ENCODE assay signal across 8 cellular contexts in the genomic region with DNA sequence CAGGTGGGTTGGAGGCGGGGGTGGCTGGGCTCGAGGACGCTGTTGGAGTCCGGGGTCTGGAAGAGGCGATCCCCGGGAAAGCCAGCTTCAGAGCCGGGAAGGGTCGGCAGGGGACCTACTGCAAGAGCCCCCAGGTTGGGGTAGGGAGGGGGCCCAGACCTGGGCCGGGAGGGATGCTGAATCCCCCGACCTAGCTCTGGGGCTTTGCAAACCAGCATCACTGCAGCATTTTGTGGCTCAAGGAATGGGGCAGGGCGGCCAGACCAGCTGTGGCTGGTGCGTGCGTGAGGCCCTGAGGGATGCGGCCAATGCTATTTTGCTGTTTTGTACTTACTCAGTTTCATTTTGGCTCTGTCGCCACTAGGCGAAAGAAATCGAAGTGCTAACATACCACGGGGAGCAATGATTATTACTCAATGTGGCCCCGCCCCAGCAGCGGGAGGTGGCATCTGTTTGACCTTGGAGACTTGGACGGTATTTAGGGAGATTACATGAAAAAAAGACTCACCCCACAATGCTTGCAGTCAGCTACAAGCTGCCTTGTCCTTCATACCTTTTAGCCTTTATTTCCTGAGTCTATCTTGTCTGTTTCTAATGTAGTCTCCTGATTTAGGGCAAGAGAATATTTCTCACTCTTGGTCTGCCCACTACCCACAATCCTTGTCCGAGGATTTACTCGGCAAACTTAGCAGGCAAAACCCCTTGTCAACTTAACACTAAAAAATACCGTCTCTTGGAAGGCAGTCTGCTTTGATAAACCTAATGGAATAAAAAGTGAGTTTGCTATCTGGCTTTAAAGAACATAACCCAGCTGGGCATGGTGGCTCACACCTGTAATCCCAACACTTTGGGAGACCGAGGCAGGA. TPM values are rescaled to one million over a fixed set of nuclear protein-coding genes. Genes with fewer than 3 reads are reported as not detected.
A peak's percentile ranks its signal among the peaks of the same experiment; 100 is the strongest.
DNase-seq lines count a peak whose midpoint lies in the region; ATAC-seq and TF ChIP-seq lines count a peak whose summit lies in the region.

No MANE protein-coding gene starts in this region.

- peak overlapping the region; percentile 93 for H3K27ac ChIP-seq in caudate nucleus (ENCODE audit: low read depth, low read length)

- H3K36me3 ChIP-seq in kidney epithelial cell (ENCODE audit: control insufficient read depth, insufficient read depth, low read length): no peaks in the 10 kb centered on the region

- H3K4me3 ChIP-seq in AG04449 (ENCODE audit: low read depth, low read length) (peak overlapping the region; percentile 95), WI38 (ENCODE audit: low read depth, low read length) (peak overlapping the region; percentile 80), kidney epithelial cell (ENCODE audit: low read depth, low read length) (peak overlapping the region; percentile 61)

- ATAC-seq in GM18511 (IDR thresholded peaks at IDR 0.05; ENCODE audit: unreplicated experiment): peak; percentile 66
- peak; percentile 45 for ATAC-seq in HG02973 (IDR thresholded peaks at IDR 0.05; ENCODE audit: unreplicated experiment)

- POLR2A ChIA-PET in AG04449 (lab: Yijun Ruan, JAX): interaction anchor here (0.6 to 2.3 kb wide), 6 partner anchors 12 to 57 kb away, joined by 3 to 11 read pairs (median 4); no protein-coding TSS in a partner anchor

- no peaks in the 10 kb centered on the region for H3K27me3 ChIP-seq in kidney epithelial cell (ENCODE audit: control insufficient read depth, insufficient read depth, low read length)

- DNase-seq in AG04449 (ENCODE audit: low read depth, low spot score) (peak; percentile 67), NCI-H2107 treated with DMSO at 0.1 percent for 48 hours (lab: John Stamatoyannopoulos, UW; ENCODE audit: unreplicated experiment) (peak; percentile 45), caudate nucleus (lab: John Stamatoyannopoulos, UW) (peak in 31 of 61 donors; percentile 17 to 79 (median 54)), kidney epithelial cell (ENCODE audit: low read depth) (no peak)
- DNase-seq in stimulated activated CD4-positive, alpha-beta T cell treated with anti-CD3 and anti-CD28 coated beads, Interleukin-2, amount 100 ng/mL, for 24 hours: peak; percentile 68 to 71

- CTCF ChIA-PET in AG04449 (lab: Yijun Ruan, JAX): interaction anchor here (0.8 to 13.2 kb wide), 11 partner anchors 9 to 152 kb away, joined by 3 to 345 read pairs (median 8); a partner anchor contains a TSS

- TF ChIP-seq CTCF in AG04449 (IDR thresholded peaks at IDR 0.05; ENCODE audit: insufficient read depth, low read length, missing control alignments) (peak; percentile 36), WI38 (IDR thresholded peaks at IDR 0.05; ENCODE audit: low read depth, low read length) (no peak), kidney epithelial cell (IDR thresholded peaks at IDR 0.05; ENCODE audit: insufficient read depth, low read length, poor library complexity, severe bottlenecking) (peak; percentile 37)

RNA-seq across cellular contexts. Expression of a gene that starts 16.2 kb away (rescaled TPM):
- 138 and 214 TPM in 2 replicates for total RNA-seq in kidney epithelial cell

RNA-seq across cellular contexts. Expression of a gene that starts 40.1 kb away (rescaled TPM):
- total RNA-seq in kidney epithelial cell: 114 and 115 TPM in 2 replicates
